Comparison of ENCODE assay signal across 8 cellular contexts in genomic region chr15:93028632-93029612, GRCh38.
DNase-seq lines count a peak whose midpoint lies in the region; ATAC-seq, FAIRE-seq and TF ChIP-seq lines count a peak whose summit lies in the region.

No MANE protein-coding gene starts in this region.

- H3K9me3 ChIP-seq in thymus (ENCODE audit: control insufficient read depth) (no peaks in the 10 kb centered on the region), HAP-1 (no peaks in the 10 kb centered on the region)

- H3K4me3 ChIP-seq in thymus (ENCODE audit: low read length) (no peak overlapping the region), HAP-1 (no peak overlapping the region)

- H3K27me3 Mint-ChIP-seq in memory B cell = no peaks in the 10 kb centered on the region

- no peaks in the 10 kb centered on the region for H3K9me3 Mint-ChIP-seq in memory B cell

- H3K27ac Mint-ChIP-seq in memory B cell = peak overlapping the region; percentile 55

- no peak for TF ChIP-seq CTCF in GM10248 (IDR thresholded peaks at IDR 0.05; ENCODE audit: control extremely low read depth, extremely low read depth, low read depth, missing control alignments)

- DNase-seq in GM10248 (ENCODE audit: extremely low spot score) (peak; percentile 15), OCI-M1 (lab: John Stamatoyannopoulos, UW) (peak; percentile 33), dermis blood vessel endothelial cell (peak; percentile 35), memory B cell (ENCODE audit: low spot score in 2 of 2) (no peak), HAP-1 (ENCODE audit: low spot score in 2 of 2) (no peak), GM19239 (ENCODE audit: insufficient read length, low spot score) (no peak)
- DNase-seq in central memory CD4-positive, alpha-beta T cell = no peak

- peaks cover 5% of the 10 kb centered on the region for H3K4me1 ChIP-seq in thymus (ENCODE audit: control insufficient read depth, insufficient read depth, low read length)
- H3K4me1 ChIP-seq in HAP-1 = 0 out of 2 replicates have a peak, but pooled peaks cover 2% of the 10 kb centered on the region

- in situ Hi-C loops in HAP-1 (cut with MboI; ENCODE audit: low sequenced_read_pairs) = loop anchor here (25.0 kb wide), 1 partner anchor 958 kb away; no protein-coding TSS in a partner anchor

- no peak overlapping the region for H3K4me3 Mint-ChIP-seq in memory B cell

- no peak for ATAC-seq in memory B cell (ENCODE audit: low read depth)

- WGBS in thymus = 89% methylated on average over 30 of the region's 30 CpGs

- peaks cover 12% of the 10 kb centered on the region for H3K36me3 Mint-ChIP-seq in memory B cell

- H3K27ac ChIP-seq in thymus (ENCODE audit: low read depth) = peak overlapping the region; percentile 39

- CTCF ChIA-PET in GM10248 (lab: Yijun Ruan, JAX) = interaction anchor here (0.7 to 4.6 kb wide), 17 partner anchors 8 to 1295 kb away, joined by 3 to 51 read pairs (median 5); no protein-coding TSS in a partner anchor

- H3K4me1 Mint-ChIP-seq in memory B cell = peaks cover 20% of the 10 kb centered on the region

- POLR2A ChIA-PET in GM10248 (lab: Yijun Ruan, JAX) = no interaction called here

- peaks cover 34% of the 10 kb centered on the region for H3K36me3 ChIP-seq in thymus (ENCODE audit: control insufficient read depth, insufficient read depth)
- peaks cover 32% of the 10 kb centered on the region for H3K36me3 ChIP-seq in HAP-1 (replicated peaks)

- no peaks in the 10 kb centered on the region for H3K27me3 ChIP-seq in thymus (ENCODE audit: control insufficient read depth, insufficient read depth)
- no peaks in the 10 kb centered on the region for H3K27me3 ChIP-seq in HAP-1 (ENCODE audit: low read depth)

- FAIRE-seq in GM19239 (lab: Jason Lieb, UNC) = no peak

Comparison
In these comparisons a context has a peak if more than half of its experiments do, and no peak if none do; other contexts are left out.
1. DNase-seq: peak in GM10248 (single experiment), OCI-M1 (single experiment) and dermis blood vessel endothelial cell (single experiment); none in memory B cell (0 of 2), central memory CD4-positive, alpha-beta T cell (single experiment), HAP-1 (0 of 2) and GM19239 (single experiment).